Comparison of ENCODE assay signal across 1 cellular context in the genomic region with DNA sequence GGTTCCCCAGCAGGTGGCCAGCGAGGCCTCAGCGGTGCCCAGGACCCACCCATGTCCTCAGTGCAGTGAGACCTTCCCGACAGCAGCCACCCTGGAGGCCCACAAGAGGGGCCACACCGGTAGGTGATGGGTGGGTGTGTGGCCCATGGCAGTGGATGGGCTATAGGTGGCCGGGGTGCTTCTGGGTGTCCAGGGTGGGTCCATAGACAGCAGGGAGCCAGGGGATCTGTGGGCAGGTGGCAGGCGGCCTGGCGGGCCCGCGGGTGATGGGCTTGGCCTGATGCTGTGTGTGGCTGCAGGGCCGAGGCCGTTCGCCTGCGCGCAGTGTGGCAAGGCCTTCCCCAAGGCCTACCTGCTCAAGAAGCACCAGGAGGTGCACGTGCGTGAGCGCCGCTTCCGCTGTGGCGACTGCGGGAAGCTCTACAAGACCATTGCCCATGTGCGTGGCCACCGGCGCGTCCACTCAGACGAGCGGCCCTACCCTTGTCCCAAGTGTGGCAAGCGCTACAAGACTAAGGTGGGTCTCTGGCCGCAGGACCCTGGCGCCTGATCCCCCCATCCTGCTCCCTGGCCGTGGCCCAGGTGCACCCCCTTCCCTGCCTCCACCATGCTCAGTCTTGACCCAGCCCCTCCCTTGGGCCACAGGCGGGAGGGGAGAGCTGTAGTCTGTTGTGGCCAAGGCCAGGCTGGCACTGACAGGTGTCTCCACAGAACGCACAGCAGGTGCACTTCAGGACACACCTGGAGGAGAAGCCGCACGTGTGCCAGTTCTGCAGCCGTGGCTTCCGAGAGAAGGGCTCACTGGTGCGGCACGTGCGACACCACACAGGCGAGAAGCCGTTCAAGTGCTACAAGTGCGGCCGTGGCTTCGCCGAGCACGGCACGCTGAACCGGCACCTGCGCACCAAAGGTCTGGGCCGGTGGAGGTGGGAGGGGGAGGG.
TF ChIP-seq lines count a peak whose summit lies in the region.

No MANE protein-coding gene starts in this region.

TF ChIP-seq in SK-N-SH, 30 proteins besides CTCF, POLR2A, EP300 and RAD21:
- TF ChIP-seq FOSL2 (IDR thresholded peaks at IDR 0.05; ENCODE audit: borderline replicate concordance, low read depth) (no peak), POLR2AphosphoS5 (IDR thresholded peaks at IDR 0.05; ENCODE audit: low read depth, low read length) (no peak), RFX5 (IDR thresholded peaks at IDR 0.05; ENCODE audit: low read length) (no peak), NFIC (IDR thresholded peaks at IDR 0.05; ENCODE audit: borderline replicate concordance) (no peak), TEAD4 (IDR thresholded peaks at IDR 0.05; ENCODE audit: borderline replicate concordance, insufficient read depth) (no peak), ELF1 (IDR thresholded peaks at IDR 0.05) (no peak), PBX3 (IDR thresholded peaks at IDR 0.05) (no peak), MEF2A (IDR thresholded peaks at IDR 0.05; ENCODE audit: borderline replicate concordance, low read depth) (no peak), MXI1 (IDR thresholded peaks at IDR 0.05; ENCODE audit: low read depth, low read length) (no peak), TAF1 (IDR thresholded peaks at IDR 0.05; ENCODE audit: borderline replicate concordance, low read depth, low read length) (no peak), USF1 (IDR thresholded peaks at IDR 0.05; ENCODE audit: borderline replicate concordance, low read depth) (no peak), YY1 (IDR thresholded peaks at IDR 0.05; ENCODE audit: low read depth) (no peak), RCOR1 (IDR thresholded peaks at IDR 0.05; ENCODE audit: low read length) (no peak), FOXJ3 (CRISPR knock-in tag; IDR thresholded peaks at IDR 0.05) (no peak), JUND (IDR thresholded peaks at IDR 0.05) (no peak), RXRA (IDR thresholded peaks at IDR 0.05; ENCODE audit: borderline replicate concordance, low read depth) (no peak)
- TF ChIP-seq, protein P1, sequence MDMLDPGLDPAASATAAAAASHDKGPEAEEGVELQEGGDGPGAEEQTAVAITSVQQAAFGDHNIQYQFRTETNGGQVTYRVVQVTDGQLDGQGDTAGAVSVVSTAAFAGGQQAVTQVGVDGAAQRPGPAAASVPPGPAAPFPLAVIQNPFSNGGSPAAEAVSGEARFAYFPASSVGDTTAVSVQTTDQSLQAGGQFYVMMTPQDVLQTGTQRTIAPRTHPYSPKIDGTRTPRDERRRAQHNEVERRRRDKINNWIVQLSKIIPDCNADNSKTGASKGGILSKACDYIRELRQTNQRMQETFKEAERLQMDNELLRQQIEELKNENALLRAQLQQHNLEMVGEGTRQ (IDR thresholded peaks at IDR 0.05; ENCODE audit: borderline replicate concordance, low read depth, low read length), result no peak
- TF ChIP-seq, protein P2, sequence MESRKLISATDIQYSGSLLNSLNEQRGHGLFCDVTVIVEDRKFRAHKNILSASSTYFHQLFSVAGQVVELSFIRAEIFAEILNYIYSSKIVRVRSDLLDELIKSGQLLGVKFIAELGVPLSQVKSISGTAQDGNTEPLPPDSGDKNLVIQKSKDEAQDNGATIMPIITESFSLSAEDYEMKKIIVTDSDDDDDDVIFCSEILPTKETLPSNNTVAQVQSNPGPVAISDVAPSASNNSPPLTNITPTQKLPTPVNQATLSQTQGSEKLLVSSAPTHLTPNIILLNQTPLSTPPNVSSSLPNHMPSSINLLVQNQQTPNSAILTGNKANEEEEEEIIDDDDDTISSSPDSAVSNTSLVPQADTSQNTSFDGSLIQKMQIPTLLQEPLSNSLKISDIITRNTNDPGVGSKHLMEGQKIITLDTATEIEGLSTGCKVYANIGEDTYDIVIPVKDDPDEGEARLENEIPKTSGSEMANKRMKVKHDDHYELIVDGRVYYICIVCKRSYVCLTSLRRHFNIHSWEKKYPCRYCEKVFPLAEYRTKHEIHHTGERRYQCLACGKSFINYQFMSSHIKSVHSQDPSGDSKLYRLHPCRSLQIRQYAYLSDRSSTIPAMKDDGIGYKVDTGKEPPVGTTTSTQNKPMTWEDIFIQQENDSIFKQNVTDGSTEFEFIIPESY (IDR thresholded peaks at IDR 0.05; ENCODE audit: borderline replicate concordance, low read depth), result no peak
- TF ChIP-seq, protein P3, sequence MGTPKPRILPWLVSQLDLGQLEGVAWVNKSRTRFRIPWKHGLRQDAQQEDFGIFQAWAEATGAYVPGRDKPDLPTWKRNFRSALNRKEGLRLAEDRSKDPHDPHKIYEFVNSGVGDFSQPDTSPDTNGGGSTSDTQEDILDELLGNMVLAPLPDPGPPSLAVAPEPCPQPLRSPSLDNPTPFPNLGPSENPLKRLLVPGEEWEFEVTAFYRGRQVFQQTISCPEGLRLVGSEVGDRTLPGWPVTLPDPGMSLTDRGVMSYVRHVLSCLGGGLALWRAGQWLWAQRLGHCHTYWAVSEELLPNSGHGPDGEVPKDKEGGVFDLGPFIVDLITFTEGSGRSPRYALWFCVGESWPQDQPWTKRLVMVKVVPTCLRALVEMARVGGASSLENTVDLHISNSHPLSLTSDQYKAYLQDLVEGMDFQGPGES (IDR thresholded peaks at IDR 0.05; ENCODE audit: low read depth, low read length), result no peak
TF ChIP-seq in SK-N-SH: peak in this region for 0.
